Comparison of ENCODE assay signal across 15 cellular contexts in genomic region chr20:15332711-15333160, GRCh38.
DNase-seq lines count a peak whose midpoint lies in the region; ATAC-seq and TF ChIP-seq lines count a peak whose summit lies in the region.
"Had no signal": no experiment of that assay in that cellular context is flagged by ENCODE, and none has a peak within 500 bp of the region (broad histone marks: within the 10 kb centered on the region; RNA-seq: fewer than 3 reads in every experiment).

No MANE protein-coding gene starts in this region.

- POLR2A ChIA-PET in activated B cell treated with CpG ODN at 0.5 μM for 24 hours (lab: Charles Lee), result interaction anchor here (1.0 to 2.3 kb wide), 2 partner anchors 9 to 15 kb away, joined by 3 to 12 read pairs; no protein-coding TSS in a partner anchor
- POLR2A ChIA-PET in Caco-2 (lab: Charles Lee), result no interaction called here

- H3K4me3 Mint-ChIP-seq in activated B cell treated with CpG ODN at 0.5 μM for 24 hours (peak overlapping the region; percentile 68), Caco-2 (ENCODE audit: unreplicated experiment) (no peak overlapping the region), type B pancreatic cell (no peak overlapping the region)
- H3K4me3 Mint-ChIP-seq: brain had no signal

- H3K9me3 Mint-ChIP-seq in activated B cell treated with CpG ODN at 0.5 μM for 24 hours (no peaks in the 10 kb centered on the region), Caco-2 (ENCODE audit: unreplicated experiment) (peaks cover 2% of the 10 kb centered on the region), type B pancreatic cell (peaks cover 5% of the 10 kb centered on the region)
- H3K9me3 Mint-ChIP-seq: brain had no signal

- H3K27ac ChIP-seq in ovary, result no peak overlapping the region
- H3K27ac ChIP-seq: heart right ventricle, SK-N-MC had no signal

- H3K36me3 Mint-ChIP-seq in activated B cell treated with CpG ODN at 0.5 μM for 24 hours (ENCODE audit: low read depth), result no peaks in the 10 kb centered on the region
- no peaks in the 10 kb centered on the region for H3K36me3 Mint-ChIP-seq in Caco-2 (ENCODE audit: insufficient read depth, unreplicated experiment)
- H3K36me3 Mint-ChIP-seq in type B pancreatic cell, result no peaks in the 10 kb centered on the region
- H3K36me3 Mint-ChIP-seq: brain had no signal

- DNase-seq in activated B cell treated with CpG ODN at 0.5 μM for 24 hours, result no peak
- no peak for DNase-seq in amygdala (lab: John Stamatoyannopoulos, UW)
- no peak for DNase-seq in Caco-2
- no peak for DNase-seq in ovary
- no peak for DNase-seq in type B pancreatic cell (ENCODE audit: extremely low spot score, unreplicated experiment)
- DNase-seq: activated T-cell treated with anti-CD3 and anti-CD28 coated beads, Interleukin-2, amount 50 U/mL, for 48 hours; heart right ventricle; MV-4-11; NCI-H82 had no signal

- H3K27me3 Mint-ChIP-seq in activated B cell treated with CpG ODN at 0.5 μM for 24 hours, result no peaks in the 10 kb centered on the region
- H3K27me3 Mint-ChIP-seq in Caco-2 (ENCODE audit: insufficient read depth, unreplicated experiment), result no peaks in the 10 kb centered on the region
- H3K27me3 Mint-ChIP-seq in type B pancreatic cell, result peaks cover 7% of the 10 kb centered on the region
- H3K27me3 Mint-ChIP-seq: brain had no signal

- no peak overlapping the region for H3K4me3 ChIP-seq in Caco-2 (ENCODE audit: low read depth, low read length)
- no peak overlapping the region for H3K4me3 ChIP-seq in ovary
- H3K4me3 ChIP-seq: heart right ventricle, lung, SK-N-MC had no signal

- CTCF ChIA-PET in activated B cell treated with CpG ODN at 0.5 μM for 24 hours (lab: Charles Lee) (interaction anchor here (0.6 to 1.4 kb wide), 3 partner anchors 13 to 32 kb away, joined by 3 to 6 read pairs (median 5); no protein-coding TSS in a partner anchor), Caco-2 (lab: Charles Lee) (interaction anchor here (0.6 kb wide), 1 partner anchor 11 kb away, joined by 3 read pairs; no protein-coding TSS in a partner anchor)

- H3K27ac Mint-ChIP-seq in activated B cell treated with CpG ODN at 0.5 μM for 24 hours (peak overlapping the region; percentile 86), Caco-2 (ENCODE audit: unreplicated experiment) (no peak overlapping the region), type B pancreatic cell (no peak overlapping the region)
- H3K27ac Mint-ChIP-seq: brain had no signal

- H3K36me3 ChIP-seq in Caco-2 (ENCODE audit: control insufficient read depth, insufficient read depth, low read length), result no peaks in the 10 kb centered on the region
- no peaks in the 10 kb centered on the region for H3K36me3 ChIP-seq in ovary
- H3K36me3 ChIP-seq: heart right ventricle had no signal

- intact Hi-C loops in activated B cell treated with CpG ODN at 0.5 μM for 24 hours (cut with micrococcal nuclease) (loop anchor here (2.0 kb wide), 1 partner anchor 16 kb away; no protein-coding TSS in a partner anchor), Caco-2 (cut with micrococcal nuclease; ENCODE audit: unreplicated experiment) (no loop called here), ovary (cut with DNase I) (no loop called here)

- H3K9me3 ChIP-seq in Caco-2 (no peaks in the 10 kb centered on the region), ovary (no peaks in the 10 kb centered on the region)
- H3K9me3 ChIP-seq: heart right ventricle had no signal

- no peak for TF ChIP-seq EP300 in ovary (IDR thresholded peaks at IDR 0.05)

- TF ChIP-seq POLR2A in ovary (IDR thresholded peaks at IDR 0.05), result no peak

- H3K27me3 ChIP-seq in Caco-2 (replicated peaks; ENCODE audit: control insufficient read depth, insufficient read depth, low read length), result no peaks in the 10 kb centered on the region
- H3K27me3 ChIP-seq in ovary, result no peaks in the 10 kb centered on the region
- H3K27me3 ChIP-seq: heart right ventricle had no signal

- TF ChIP-seq CTCF in activated B cell treated with CpG ODN at 0.5 μM for 24 hours (IDR thresholded peaks at IDR 0.05), result no peak
- no peak for TF ChIP-seq CTCF in Caco-2 (IDR thresholded peaks at IDR 0.05; ENCODE audit: insufficient read depth in 1 of 2, low read depth in 1 of 2, low read length in 1 of 2, severe bottlenecking in 1 of 2, unreplicated experiment in 1 of 2)
- TF ChIP-seq CTCF in ovary (IDR thresholded peaks at IDR 0.05), result no peak
- TF ChIP-seq CTCF in type B pancreatic cell (conservative IDR thresholded peaks at IDR 0.05), result no peak

- H3K4me1 ChIP-seq in Caco-2, result no peaks in the 10 kb centered on the region
- H3K4me1 ChIP-seq in ovary (ENCODE audit: insufficient read depth), result no peaks in the 10 kb centered on the region
- H3K4me1 ChIP-seq: heart right ventricle had no signal

- ATAC-seq in GM18870 (IDR thresholded peaks at IDR 0.05; ENCODE audit: unreplicated experiment) (peak; percentile 83), GM21528 (IDR thresholded peaks at IDR 0.05; ENCODE audit: low FRiP score, unreplicated experiment) (peak; percentile 74), HG03060 (IDR thresholded peaks at IDR 0.05; ENCODE audit: low read depth, unreplicated experiment) (peak; percentile 70), activated B cell treated with CpG ODN at 0.5 μM for 24 hours (ENCODE audit: low read depth) (peak; percentile 68)
- ATAC-seq: heart right ventricle had no signal

- 96 to 100% (median 96%) methylated on average over 1 of the region's 1 CpG for WGBS in ovary, 3 donors

- BruUV-seq in Caco-2 (replicated peaks; lab: Mats Ljungman, UMichigan), result no TSS peak

- peaks cover 29% of the 10 kb centered on the region for H3K4me1 Mint-ChIP-seq in activated B cell treated with CpG ODN at 0.5 μM for 24 hours
- H3K4me1 Mint-ChIP-seq in Caco-2 (ENCODE audit: low read depth, unreplicated experiment), result no peaks in the 10 kb centered on the region
- H3K4me1 Mint-ChIP-seq in type B pancreatic cell (ENCODE audit: unreplicated experiment), result peaks cover 4% of the 10 kb centered on the region
- H3K4me1 Mint-ChIP-seq: brain had no signal
